ENCODE assay signal across 3 cellular contexts in genomic region chr2:62660087-62660486, GRCh38.
TF ChIP-seq lines count a peak whose summit lies in the region.

No MANE protein-coding gene starts in this region.

TF ChIP-seq in SK-N-SH, 30 proteins besides CTCF, POLR2A, EP300 and RAD21 (continued from another document):
- TF ChIP-seq IRF3 (IDR thresholded peaks at IDR 0.05; ENCODE audit: low read depth, low read length): no peak

TF ChIP-seq in SK-N-SH treated with all-trans-retinoic acid at 6 μM for 48 hours, 23 proteins besides CTCF, POLR2A, EP300 and RAD21 (continued from another document):
- TF ChIP-seq TSHZ2 (CRISPR knock-in tag; IDR thresholded peaks at IDR 0.05) (no peak), ZNF565 (CRISPR knock-in tag; conservative IDR thresholded peaks at IDR 0.05; ENCODE audit: low read depth) (no peak), TCF4 (CRISPR knock-in tag; IDR thresholded peaks at IDR 0.05; ENCODE audit: borderline replicate concordance) (no peak), CREB5 (CRISPR knock-in tag; IDR thresholded peaks at IDR 0.05; ENCODE audit: low read depth) (no peak), PATZ1 (CRISPR knock-in tag; IDR thresholded peaks at IDR 0.05; ENCODE audit: borderline replicate concordance) (no peak), TOX (CRISPR knock-in tag; IDR thresholded peaks at IDR 0.05; ENCODE audit: borderline replicate concordance) (no peak), ARNTL (CRISPR knock-in tag; IDR thresholded peaks at IDR 0.05; ENCODE audit: borderline replicate concordance, low read depth) (no peak), ZNF8 (CRISPR knock-in tag; IDR thresholded peaks at IDR 0.05) (no peak), PPARA (CRISPR knock-in tag; IDR thresholded peaks at IDR 0.05; ENCODE audit: borderline replicate concordance) (no peak), OSR1 (CRISPR knock-in tag; IDR thresholded peaks at IDR 0.05) (no peak)

TF ChIP-seq in GM12878, 131 proteins besides CTCF, POLR2A, EP300 and RAD21 (continued from another document):
- TF ChIP-seq SKIL (IDR thresholded peaks at IDR 0.05; ENCODE audit: low read depth, poor library complexity, severe bottlenecking): peak; percentile 26
- TF ChIP-seq ZNF592 (IDR thresholded peaks at IDR 0.05): no peak
- TF ChIP-seq JUNB (IDR thresholded peaks at IDR 0.05): no peak
- peak; percentile 31; the same call in 1 of the 2 replicates for TF ChIP-seq PML (IDR thresholded peaks at IDR 0.05; ENCODE audit: low read length)
- no peak for TF ChIP-seq SUPT20H (IDR thresholded peaks at IDR 0.05; ENCODE audit: borderline replicate concordance, control insufficient read depth, low read depth, low read length)
- TF ChIP-seq SIX5 (IDR thresholded peaks at IDR 0.05; ENCODE audit: low read depth, low read length, severe bottlenecking): no peak
- peak; percentile 33; the same call in 1 of the 2 replicates for TF ChIP-seq NBN (IDR thresholded peaks at IDR 0.05)
- peak in 1 of 2 experiments; percentile 53; a peak in 2 of 4 replicates for TF ChIP-seq IKZF2 (IDR thresholded peaks at IDR 0.05)
- TF ChIP-seq EED (IDR thresholded peaks at IDR 0.05; ENCODE audit: low read depth): peak; percentile 23; the same call in 1 of the 2 replicates
- no peak for TF ChIP-seq CREB1 (IDR thresholded peaks at IDR 0.05; ENCODE audit: low read depth)
- TF ChIP-seq ATF2 (IDR thresholded peaks at IDR 0.05; ENCODE audit: low read length): peak; percentile 47; the same call in 1 of the 2 replicates
- TF ChIP-seq ZNF384 (IDR thresholded peaks at IDR 0.05; ENCODE audit: borderline replicate concordance, low read depth, low read length): no peak
- peak; percentile 89 for TF ChIP-seq MEF2A (IDR thresholded peaks at IDR 0.05; ENCODE audit: insufficient read depth, low read depth, low read length)
- 0 out of 2 replicates have a peak, but pooled peaks have one; percentile 12 for TF ChIP-seq BCL11A (IDR thresholded peaks at IDR 0.05; ENCODE audit: low read depth, low read length)
- peak; percentile 66 for TF ChIP-seq RELB (IDR thresholded peaks at IDR 0.05; ENCODE audit: low read depth)
- TF ChIP-seq NRF1 (conservative IDR thresholded peaks at IDR 0.05; ENCODE audit: low read depth, low read length): no peak
- TF ChIP-seq MEF2B (IDR thresholded peaks at IDR 0.05; ENCODE audit: partially characterized antibody, poor library complexity, severe bottlenecking): peak; percentile 68
- peak; percentile 45; the same call in 1 of the 2 replicates for TF ChIP-seq PKNOX1 (IDR thresholded peaks at IDR 0.05)
- TF ChIP-seq IKZF1 (conservative IDR thresholded peaks at IDR 0.05): 0 out of 2 replicates have a peak, but pooled peaks have one; percentile 17
- peak; percentile 43; the same call in 1 of the 2 replicates for TF ChIP-seq NFIC (IDR thresholded peaks at IDR 0.05; ENCODE audit: low read depth, low read length)
- peak; percentile 95 for TF ChIP-seq ZNF24 (IDR thresholded peaks at IDR 0.05)
- TF ChIP-seq CHD4 (IDR thresholded peaks at IDR 0.05): no peak
- TF ChIP-seq SPI1 (IDR thresholded peaks at IDR 0.05; ENCODE audit: borderline replicate concordance, insufficient read depth, low read depth, low read length): peak; percentile 83
